Comparison of ENCODE assay signal across 1 cellular context in the genomic region with DNA sequence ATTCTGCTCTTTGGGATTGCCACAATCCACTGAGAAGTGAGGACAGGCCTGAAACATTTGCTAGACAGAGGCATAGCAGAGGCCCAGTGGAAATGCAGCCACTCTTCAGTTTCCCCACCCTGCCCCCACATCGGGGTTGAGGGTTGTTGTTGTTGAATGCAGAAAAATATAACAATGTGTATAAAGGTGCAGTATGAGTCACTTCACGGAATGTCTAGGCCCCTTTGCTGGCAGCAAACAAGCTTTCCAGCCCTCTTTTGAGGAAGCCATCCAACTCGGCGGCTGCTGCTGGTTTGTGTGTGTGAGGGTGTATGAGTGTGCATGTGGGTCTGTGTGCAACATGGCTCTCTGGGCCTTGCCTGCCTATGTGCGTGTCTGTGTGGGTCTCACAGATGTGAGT.
TF ChIP-seq lines count a peak whose summit lies in the region.

No MANE protein-coding gene starts in this region.

TF ChIP-seq in K562, 482 proteins besides CTCF, POLR2A, EP300 and RAD21 (continued from another document):
- TF ChIP-seq JUNB (CRISPR knock-in tag; conservative IDR thresholded peaks at IDR 0.05) = no peak
- TF ChIP-seq EP400 (IDR thresholded peaks at IDR 0.05) = no peak
- TF ChIP-seq, protein P1, sequence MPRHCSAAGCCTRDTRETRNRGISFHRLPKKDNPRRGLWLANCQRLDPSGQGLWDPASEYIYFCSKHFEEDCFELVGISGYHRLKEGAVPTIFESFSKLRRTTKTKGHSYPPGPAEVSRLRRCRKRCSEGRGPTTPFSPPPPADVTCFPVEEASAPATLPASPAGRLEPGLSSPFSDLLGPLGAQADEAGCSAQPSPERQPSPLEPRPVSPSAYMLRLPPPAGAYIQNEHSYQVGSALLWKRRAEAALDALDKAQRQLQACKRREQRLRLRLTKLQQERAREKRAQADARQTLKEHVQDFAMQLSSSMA (CRISPR knock-in tag; IDR thresholded peaks at IDR 0.05) = no peak
- TF ChIP-seq ZNF79 (CRISPR knock-in tag; IDR thresholded peaks at IDR 0.05; ENCODE audit: low read depth) = no peak
- TF ChIP-seq, protein P2, sequence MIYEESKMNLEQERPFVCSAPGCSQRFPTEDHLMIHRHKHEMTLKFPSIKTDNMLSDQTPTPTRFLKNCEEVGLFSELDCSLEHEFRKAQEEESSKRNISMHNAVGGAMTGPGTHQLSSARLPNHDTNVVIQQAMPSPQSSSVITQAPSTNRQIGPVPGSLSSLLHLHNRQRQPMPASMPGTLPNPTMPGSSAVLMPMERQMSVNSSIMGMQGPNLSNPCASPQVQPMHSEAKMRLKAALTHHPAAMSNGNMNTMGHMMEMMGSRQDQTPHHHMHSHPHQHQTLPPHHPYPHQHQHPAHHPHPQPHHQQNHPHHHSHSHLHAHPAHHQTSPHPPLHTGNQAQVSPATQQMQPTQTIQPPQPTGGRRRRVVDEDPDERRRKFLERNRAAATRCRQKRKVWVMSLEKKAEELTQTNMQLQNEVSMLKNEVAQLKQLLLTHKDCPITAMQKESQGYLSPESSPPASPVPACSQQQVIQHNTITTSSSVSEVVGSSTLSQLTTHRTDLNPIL (CRISPR knock-in tag; IDR thresholded peaks at IDR 0.05) = no peak
